ENCODE assay signal across 1 cellular context in genomic region chr7:129611246-129612111, GRCh38.
A peak's percentile ranks its signal among the peaks of the same experiment; 100 is the strongest.
TF ChIP-seq lines count a peak whose summit lies in the region.

TSS of gene NRF1 (plus strand) at chr7:129611720. CDS start at chr7:129657352, 45,632 bp downstream.

TF ChIP-seq in GM12878, 131 proteins besides CTCF, POLR2A, EP300 and RAD21 (continued from another document):
- TF ChIP-seq HSF1 (IDR thresholded peaks at IDR 0.05; ENCODE audit: low read depth, low read length), result no peak; the same call in 1 of the 2 replicates
- no peak for TF ChIP-seq BCL11A (IDR thresholded peaks at IDR 0.05; ENCODE audit: low read depth, low read length)
- peak; percentile 31 for TF ChIP-seq MEF2B (IDR thresholded peaks at IDR 0.05; ENCODE audit: partially characterized antibody, poor library complexity, severe bottlenecking)
